Comparison of ENCODE assay signal across 10 cellular contexts in the genomic region with DNA sequence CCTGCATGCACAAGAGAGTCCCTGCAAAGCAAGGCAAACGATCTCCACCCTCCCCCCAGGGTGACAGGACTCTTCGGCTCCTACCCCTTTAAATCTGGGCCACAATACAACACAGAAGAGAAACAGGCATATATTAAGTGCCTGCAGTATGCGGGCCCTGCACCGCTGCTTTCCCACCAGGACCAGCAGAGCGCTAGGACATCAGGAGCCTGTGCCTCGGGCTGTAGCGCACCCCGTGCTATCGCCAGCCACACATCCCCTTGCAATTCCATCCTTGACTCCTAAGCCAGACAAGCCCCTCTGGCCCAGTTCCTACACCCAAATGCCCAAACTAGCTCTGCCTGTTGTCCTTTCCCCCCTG. TPM values are rescaled to one million over a fixed set of nuclear protein-coding genes. Genes with fewer than 3 reads are reported as not detected.
DNase-seq lines count a peak whose midpoint lies in the region; ATAC-seq and TF ChIP-seq lines count a peak whose summit lies in the region.
"Had no signal": no experiment of that assay in that cellular context is flagged by ENCODE, and none has a peak within 500 bp of the region (broad histone marks: within the 10 kb centered on the region; RNA-seq: fewer than 3 reads in every experiment).

No MANE protein-coding gene starts in this region.

- H3K4me3 ChIP-seq in ACC112 (ENCODE audit: low read depth, low read length) (no peak overlapping the region), RWPE2 (ENCODE audit: severe bottlenecking) (no peak overlapping the region)

- no peak overlapping the region for H3K4me3 Mint-ChIP-seq in neural crest cell

- no peaks in the 10 kb centered on the region for H3K79me2 ChIP-seq in ACC112 (ENCODE audit: control insufficient read depth, insufficient read depth, low read length, unreplicated experiment)

- no peaks in the 10 kb centered on the region for H3K9me3 Mint-ChIP-seq in neural crest cell

- no peaks in the 10 kb centered on the region for H3K36me3 ChIP-seq in ACC112 (ENCODE audit: insufficient read depth, low read length)
- H3K36me3 ChIP-seq in RWPE2 (ENCODE audit: low read depth): no peaks in the 10 kb centered on the region

- H3K9me3 ChIP-seq in RWPE2 (ENCODE audit: severe bottlenecking): no peaks in the 10 kb centered on the region

- H3K4me1 ChIP-seq in ACC112 (ENCODE audit: control insufficient read depth, insufficient read depth, low read length, unreplicated experiment) (peaks cover 77% of the 10 kb centered on the region), RWPE2 (ENCODE audit: insufficient read depth, poor library complexity, severe bottlenecking) (peaks cover 4% of the 10 kb centered on the region)

- H3K27me3 Mint-ChIP-seq in neural crest cell (ENCODE audit: low read depth): peaks cover 24% of the 10 kb centered on the region

- peak; percentile 80 for TF ChIP-seq CTCF in RWPE2 (IDR thresholded peaks at IDR 0.05; ENCODE audit: poor library complexity, severe bottlenecking)
- peak; percentile 29 for TF ChIP-seq CTCF in neural crest cell (conservative IDR thresholded peaks at IDR 0.05)

- ATAC-seq in GM21390 (IDR thresholded peaks at IDR 0.05; ENCODE audit: unreplicated experiment) (peak; percentile 20), RWPE2 (ENCODE audit: low read depth) (no peak; the same call in 2 of the 3 replicates), HG03469 (IDR thresholded peaks at IDR 0.05; ENCODE audit: unreplicated experiment) (no peak), HG02852 (IDR thresholded peaks at IDR 0.05; ENCODE audit: unreplicated experiment) (no peak)

- no peak for DNase-seq in RWPE2 (ENCODE audit: low spot score)
- no peak for DNase-seq in neural crest cell (ENCODE audit: low read depth, low spot score)
- DNase-seq in NCI-H146 treated with DMSO at 0.1 percent for 48 hours (lab: John Stamatoyannopoulos, UW; ENCODE audit: unreplicated experiment): no peak
- DNase-seq in effector CD4-positive, alpha-beta T cell: no peak
- DNase-seq: NCI-H187 treated with DMSO at 0.1 percent for 48 hours, NCI-H82 had no signal

- H3K27ac Mint-ChIP-seq in neural crest cell (ENCODE audit: unreplicated experiment): no peak overlapping the region

- H3K27me3 ChIP-seq in ACC112 (ENCODE audit: insufficient read depth, low read length): no peaks in the 10 kb centered on the region
- H3K27me3 ChIP-seq in RWPE2 (ENCODE audit: insufficient read depth, poor library complexity, severe bottlenecking): no peaks in the 10 kb centered on the region

- H3K27ac ChIP-seq in ACC112 (ENCODE audit: low read depth, low read length) (peak overlapping the region; percentile 5; the same call in 1 of the 2 replicates), RWPE2 (ENCODE audit: poor library complexity, severe bottlenecking) (no peak overlapping the region)

- H2AFZ ChIP-seq in ACC112 (ENCODE audit: low read length, unreplicated experiment): no peak overlapping the region

- no peaks in the 10 kb centered on the region for H3K36me3 Mint-ChIP-seq in neural crest cell (ENCODE audit: low read depth)

- H3K4me1 Mint-ChIP-seq in neural crest cell: peaks cover 18% of the 10 kb centered on the region

RNA-seq across cellular contexts. Expression of gene GALNT15, which starts 4.1 kb away (rescaled TPM):
- not detected in 2 replicates for total RNA-seq in neural crest cell
